ENCODE assay signal across 14 cellular contexts in genomic region chr11:128047026-128047425, GRCh38.
DNase-seq lines count a peak whose midpoint lies in the region; ATAC-seq and TF ChIP-seq lines count a peak whose summit lies in the region.
"Had no signal": no experiment of that assay in that cellular context is flagged by ENCODE, and none has a peak within 500 bp of the region (broad histone marks: within the 10 kb centered on the region; RNA-seq: fewer than 3 reads in every experiment).

No MANE protein-coding gene starts in this region.

- H3K9me3 Mint-ChIP-seq in activated naive CD8-positive, alpha-beta T cell (ENCODE audit: low read depth), result peaks cover 3% of the 10 kb centered on the region
- H3K9me3 Mint-ChIP-seq in activated naive CD8-positive, alpha-beta T cell treated with anti-CD3 and anti-CD28 coated beads for 36 hours, result peaks cover 16% of the 10 kb centered on the region
- peaks cover 18% of the 10 kb centered on the region for H3K9me3 Mint-ChIP-seq in activated T-helper 2 cell treated with anti-CD3 and anti-CD28 coated beads, Interferon-gamma antibody, Interleukin-2, Interleukin-4, amounts not matched to agents 10 μg/mL and 5 μg/mL and 100 μg/mL, durations not matched to agents 14 hours and 24 hours and 36 hours
- H3K9me3 Mint-ChIP-seq: CD4-positive, alpha-beta T cell; GM23338 had no signal

- peaks cover 70% of the 10 kb centered on the region for H3K4me1 Mint-ChIP-seq in activated naive CD8-positive, alpha-beta T cell (ENCODE audit: low read depth)
- peaks cover 50% of the 10 kb centered on the region for H3K4me1 Mint-ChIP-seq in activated naive CD8-positive, alpha-beta T cell treated with anti-CD3 and anti-CD28 coated beads for 36 hours
- peaks cover 50% of the 10 kb centered on the region for H3K4me1 Mint-ChIP-seq in activated T-helper 2 cell treated with anti-CD3 and anti-CD28 coated beads, Interferon-gamma antibody, Interleukin-2, Interleukin-4, amounts not matched to agents 10 μg/mL and 5 μg/mL and 100 μg/mL, durations not matched to agents 14 hours and 24 hours and 36 hours (ENCODE audit: low read depth)

- intact Hi-C loops in activated T-helper 2 cell treated with anti-CD3 and anti-CD28 coated beads, Interferon-gamma antibody, Interleukin-2, Interleukin-4, amounts not matched to agents 10 μg/mL and 5 μg/mL and 100 μg/mL, durations not matched to agents 14 hours and 24 hours and 36 hours (cut with micrococcal nuclease), result loop anchor here (1.0 kb wide), 1 partner anchor 8 kb away; no protein-coding TSS in a partner anchor

- no peak overlapping the region for H3K4me3 ChIP-seq in fibroblast of pulmonary artery (replicated peaks; ENCODE audit: low read depth, low read length)
- H3K4me3 ChIP-seq: GM12878, GM23338 had no signal

- H3K27me3 Mint-ChIP-seq in activated naive CD8-positive, alpha-beta T cell, result no peaks in the 10 kb centered on the region
- no peaks in the 10 kb centered on the region for H3K27me3 Mint-ChIP-seq in activated naive CD8-positive, alpha-beta T cell treated with anti-CD3 and anti-CD28 coated beads for 36 hours
- H3K27me3 Mint-ChIP-seq in activated T-helper 2 cell treated with anti-CD3 and anti-CD28 coated beads, Interferon-gamma antibody, Interleukin-2, Interleukin-4, amounts not matched to agents 10 μg/mL and 5 μg/mL and 100 μg/mL, durations not matched to agents 14 hours and 24 hours and 36 hours (ENCODE audit: low read depth), result no peaks in the 10 kb centered on the region
- H3K27me3 Mint-ChIP-seq: CD4-positive, alpha-beta T cell had no signal

- DNase-seq in activated naive CD8-positive, alpha-beta T cell treated with anti-CD3 and anti-CD28 coated beads for 36 hours, result no peak
- no peak for DNase-seq in activated T-helper 2 cell treated with anti-CD3 and anti-CD28 coated beads, Interferon-gamma antibody, Interleukin-2, Interleukin-4, amounts not matched to agents 10 μg/mL and 5 μg/mL and 100 μg/mL, durations not matched to agents 14 hours and 24 hours and 36 hours (ENCODE audit: low spot score)
- DNase-seq in fibroblast of pulmonary artery (ENCODE audit: low read depth) (peak; percentile 39), NCI-H2171 treated with DMSO at 0.1 percent for 48 hours (lab: John Stamatoyannopoulos, UW) (no peak)
- DNase-seq: C1 segment of cervical spinal cord; CD4-positive, alpha-beta T cell; DMS79; H7 had no signal

- peaks cover 5% of the 10 kb centered on the region for H3K36me3 Mint-ChIP-seq in activated naive CD8-positive, alpha-beta T cell
- peaks cover 23% of the 10 kb centered on the region for H3K36me3 Mint-ChIP-seq in activated naive CD8-positive, alpha-beta T cell treated with anti-CD3 and anti-CD28 coated beads for 36 hours
- H3K36me3 Mint-ChIP-seq in activated T-helper 2 cell treated with anti-CD3 and anti-CD28 coated beads, Interferon-gamma antibody, Interleukin-2, Interleukin-4, amounts not matched to agents 10 μg/mL and 5 μg/mL and 100 μg/mL, durations not matched to agents 14 hours and 24 hours and 36 hours (ENCODE audit: low read depth), result peaks cover 14% of the 10 kb centered on the region

- no peak for TF ChIP-seq CTCF in fibroblast of pulmonary artery (IDR thresholded peaks at IDR 0.05; ENCODE audit: low read length, missing control alignments)

- peak overlapping the region; percentile 75 for H3K27ac Mint-ChIP-seq in activated naive CD8-positive, alpha-beta T cell
- no peak overlapping the region for H3K27ac Mint-ChIP-seq in activated naive CD8-positive, alpha-beta T cell treated with anti-CD3 and anti-CD28 coated beads for 36 hours
- peak overlapping the region; percentile 12 for H3K27ac Mint-ChIP-seq in activated T-helper 2 cell treated with anti-CD3 and anti-CD28 coated beads, Interferon-gamma antibody, Interleukin-2, Interleukin-4, amounts not matched to agents 10 μg/mL and 5 μg/mL and 100 μg/mL, durations not matched to agents 14 hours and 24 hours and 36 hours
- H3K27ac Mint-ChIP-seq: B cell; CD4-positive, alpha-beta T cell; GM23338 had no signal

- H3K4me3 Mint-ChIP-seq in activated naive CD8-positive, alpha-beta T cell, result no peak overlapping the region
- H3K4me3 Mint-ChIP-seq in activated naive CD8-positive, alpha-beta T cell treated with anti-CD3 and anti-CD28 coated beads for 36 hours, result no peak overlapping the region
- no peak overlapping the region for H3K4me3 Mint-ChIP-seq in activated T-helper 2 cell treated with anti-CD3 and anti-CD28 coated beads, Interferon-gamma antibody, Interleukin-2, Interleukin-4, amounts not matched to agents 10 μg/mL and 5 μg/mL and 100 μg/mL, durations not matched to agents 14 hours and 24 hours and 36 hours (ENCODE audit: low read depth)
- H3K4me3 Mint-ChIP-seq: B cell; CD4-positive, alpha-beta T cell; GM23338 had no signal

- ATAC-seq in HG02571 (IDR thresholded peaks at IDR 0.05; ENCODE audit: unreplicated experiment) (no peak), GM21723 (IDR thresholded peaks at IDR 0.05; ENCODE audit: unreplicated experiment) (no peak)
- ATAC-seq: GM12878, GM23338 had no signal
